ENCODE assay signal across 25 cellular contexts in the genomic region with DNA sequence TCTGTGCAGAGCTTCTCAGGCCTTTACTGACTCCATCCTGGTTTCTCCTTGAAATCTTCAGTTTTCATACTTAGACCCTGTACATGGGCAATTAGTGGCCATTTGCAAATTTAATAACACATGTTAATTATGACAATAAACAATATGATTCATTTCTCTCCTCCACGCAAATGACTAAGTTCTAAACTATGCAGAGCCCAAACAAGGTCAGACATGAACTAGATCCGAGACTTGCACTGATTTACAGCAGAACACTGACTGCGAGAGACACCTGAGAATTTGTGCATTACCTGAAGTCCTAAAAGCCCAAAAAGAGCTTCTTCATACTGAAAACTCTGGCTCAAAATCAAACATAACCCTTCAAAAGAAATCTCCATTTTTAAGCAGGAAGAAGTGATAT.
DNase-seq lines count a peak whose midpoint lies in the region; ATAC-seq, FAIRE-seq and TF ChIP-seq lines count a peak whose summit lies in the region.
"Had no signal": no experiment of that assay in that cellular context is flagged by ENCODE, and none has a peak within 500 bp of the region (broad histone marks: within the 10 kb centered on the region; RNA-seq: fewer than 3 reads in every experiment).

No MANE protein-coding gene starts in this region.

- H3K4me3 ChIP-seq in endothelial cell of umbilical vein (replicated peaks in 1 of 3; ENCODE audit: insufficient read depth in 1 of 3, low read depth in 1 of 3, low read length in 3 of 3) (no peak overlapping the region), neural progenitor cell (no peak overlapping the region), vagina (no peak overlapping the region)
- H3K4me3 ChIP-seq: BLaER1 treated with 17β-estradiol and CSF1 and Interleukin-3, amounts not matched to agents 10 nM and 100 nM; left lung; right atrium auricular region; spleen; testis had no signal

- H2AFZ ChIP-seq in endothelial cell of umbilical vein (ENCODE audit: low read depth, low read length) (peak overlapping the region; percentile 4), neural progenitor cell (replicated peaks) (no peak overlapping the region)
- H2AFZ ChIP-seq: parathyroid adenoma had no signal

- H3K4me2 ChIP-seq in endothelial cell of umbilical vein (ENCODE audit: insufficient read depth, low read length) (peak overlapping the region; percentile 21), neural progenitor cell (peak overlapping the region; percentile 40)
- H3K4me2 ChIP-seq: BLaER1 treated with 17β-estradiol and CSF1 and Interleukin-3, amounts not matched to agents 10 nM and 100 nM had no signal

- DNase-seq in ELR (ENCODE audit: low read depth) (peak; percentile 57), RWPE1 (ENCODE audit: low spot score) (peak; percentile 41), endothelial cell of umbilical vein (ENCODE audit: low read depth, low spot score) (peak; percentile 17), neural progenitor cell (ENCODE audit: low spot score) (no peak), vagina (ENCODE audit: extremely low spot score in 2 of 2) (no peak)
- DNase-seq: activated CD4-positive, alpha-beta T cell treated with anti-CD3 and anti-CD28 coated beads, Interleukin-2, amount 10 ng/mL, durations not matched to agents 24 days and 14 days; activated gamma-delta T cell treated with Interleukin-2 at 50 U/mL for 16 hours; activated T-cell treated with anti-CD3 and anti-CD28 coated beads, Interleukin-2, amount 50 U/mL, for 24 hours; left lung; NCI-H1048; NCI-H1694; NCI-H446; NCI-H774; spleen; stimulated activated CD4-positive, alpha-beta T cell treated with anti-CD3 and anti-CD28 coated beads, Interleukin-2, amount 100 ng/mL, for 24 hours; stimulated activated CD8-positive, alpha-beta memory T cell treated with anti-CD3 and anti-CD28 coated beads, Interleukin-4, amount 100 ng/mL, for 48 hours; testis had no signal

- H3K4me1 ChIP-seq in endothelial cell of umbilical vein (ENCODE audit: control insufficient read depth, extremely low read depth, insufficient read depth, low read length) (peaks cover 41% of the 10 kb centered on the region), neural progenitor cell (peaks cover 48% of the 10 kb centered on the region), vagina (peaks cover 11% of the 10 kb centered on the region)
- H3K4me1 ChIP-seq: left lung, parathyroid adenoma, right atrium auricular region, spleen, testis had no signal

- H3K9me3 ChIP-seq in endothelial cell of umbilical vein (replicated peaks; ENCODE audit: control insufficient read depth, insufficient read depth, low read length) (no peaks in the 10 kb centered on the region), neural progenitor cell (ENCODE audit: low read depth) (no peaks in the 10 kb centered on the region), vagina (no peaks in the 10 kb centered on the region)
- H3K9me3 ChIP-seq: left lung, right atrium auricular region, spleen, testis had no signal

- H3K9me1 ChIP-seq in endothelial cell of umbilical vein (replicated peaks; ENCODE audit: control insufficient read depth, extremely low read depth, insufficient read depth, low read length): no peaks in the 10 kb centered on the region

- no peaks in the 10 kb centered on the region for H3K36me3 ChIP-seq in endothelial cell of umbilical vein (ENCODE audit: control insufficient read depth in 2 of 2, extremely low read depth in 1 of 2, insufficient read depth in 2 of 2, low read length in 2 of 2)
- H3K36me3 ChIP-seq in neural progenitor cell: no peaks in the 10 kb centered on the region
- no peaks in the 10 kb centered on the region for H3K36me3 ChIP-seq in vagina
- H3K36me3 ChIP-seq: BLaER1 treated with 17β-estradiol and CSF1 and Interleukin-3, amounts not matched to agents 10 nM and 100 nM; left lung; right atrium auricular region; spleen had no signal

- ATAC-seq in GM21528 (IDR thresholded peaks at IDR 0.05; ENCODE audit: low FRiP score, unreplicated experiment) (no peak), HG03025 (IDR thresholded peaks at IDR 0.05; ENCODE audit: low FRiP score, unreplicated experiment) (no peak)
- ATAC-seq: left lung, WTC11 had no signal

- H3F3A ChIP-seq in neural progenitor cell (ENCODE audit: low read depth): no peaks in the 10 kb centered on the region

- CTCF ChIA-PET in RWPE1 (lab: Yijun Ruan, JAX): interaction anchor here (0.6 to 1.2 kb wide), 2 partner anchors 190 to 750 kb away, joined by 3 to 4 read pairs; no protein-coding TSS in a partner anchor
- CTCF ChIA-PET in endothelial cell of umbilical vein (lab: Charles Lee): no interaction called here

- peaks cover 7% of the 10 kb centered on the region for H3K9me3 Mint-ChIP-seq in neural progenitor cell
- H3K9me3 Mint-ChIP-seq: activated CD4-positive, alpha-beta T cell treated with anti-CD3 and anti-CD28 coated beads, Interleukin-2, amount 10 ng/mL, durations not matched to agents 24 days and 14 days; activated T-cell treated with anti-CD3 and anti-CD28 coated beads, Interleukin-2, amount 50 U/mL, for 24 hours; neural crest cell; stimulated activated naive CD8-positive, alpha-beta T cell treated with anti-CD3 and anti-CD28 coated beads, Interleukin-15, Interleukin-2, amounts not matched to agents 100 ng/mL and 50 ng/mL, for 24 hours; WTC11 had no signal

- no peaks in the 10 kb centered on the region for H3K79me2 ChIP-seq in endothelial cell of umbilical vein (ENCODE audit: control insufficient read depth, insufficient read depth, low read length)
- no peaks in the 10 kb centered on the region for H3K79me2 ChIP-seq in neural progenitor cell (ENCODE audit: low read depth)
- H3K79me2 ChIP-seq: parathyroid adenoma had no signal

- intact Hi-C loops in endothelial cell of umbilical vein (cut with micrococcal nuclease) (no loop called here), vagina (cut with DNase I) (no loop called here)

- dilution Hi-C loops in endothelial cell of umbilical vein (cut with MboI; ENCODE audit: extremely low pct_ligation_motif_present, low sequenced_read_pairs): no loop called here

- H3K36me3 Mint-ChIP-seq in neural progenitor cell: peaks cover 3% of the 10 kb centered on the region
- H3K36me3 Mint-ChIP-seq: WTC11 had no signal

- H3K27ac ChIP-seq in RWPE1 (no peak overlapping the region; the same call in 1 of the 2 replicates), endothelial cell of umbilical vein (ENCODE audit: insufficient read depth, low read depth, low read length) (peak overlapping the region; percentile 37), neural progenitor cell (no peak overlapping the region), vagina (no peak overlapping the region)
- H3K27ac ChIP-seq: BLaER1 treated with 17β-estradiol and CSF1 and Interleukin-3, amounts not matched to agents 10 nM and 100 nM; left lung; parathyroid adenoma; right atrium auricular region; spleen; testis had no signal

- H3K27me3 ChIP-seq in endothelial cell of umbilical vein (ENCODE audit: control insufficient read depth in 2 of 2, insufficient read depth in 2 of 2, low read length in 2 of 2) (no peaks in the 10 kb centered on the region), neural progenitor cell (no peaks in the 10 kb centered on the region), vagina (no peaks in the 10 kb centered on the region)
- H3K27me3 ChIP-seq: BLaER1 treated with 17β-estradiol and CSF1 and Interleukin-3, amounts not matched to agents 10 nM and 100 nM; left lung; right atrium auricular region; testis had no signal

- TF ChIP-seq POLR2A in endothelial cell of umbilical vein (IDR thresholded peaks at IDR 0.05; ENCODE audit: low read depth, low read length) (no peak), vagina (IDR thresholded peaks at IDR 0.05) (no peak)

- no peak for FAIRE-seq in endothelial cell of umbilical vein (lab: Jason Lieb, UNC)

- H3K4me1 Mint-ChIP-seq in neural progenitor cell: peaks cover 60% of the 10 kb centered on the region
- H3K4me1 Mint-ChIP-seq: activated CD4-positive, alpha-beta T cell treated with anti-CD3 and anti-CD28 coated beads, Interleukin-2, amount 10 ng/mL, durations not matched to agents 24 days and 14 days had no signal

- H4K20me1 ChIP-seq in endothelial cell of umbilical vein (replicated peaks; ENCODE audit: control insufficient read depth, extremely low read depth, insufficient read depth, low read length) (no peaks in the 10 kb centered on the region), neural progenitor cell (ENCODE audit: low read depth) (no peaks in the 10 kb centered on the region)
- H4K20me1 ChIP-seq: BLaER1 treated with 17β-estradiol and CSF1 and Interleukin-3, amounts not matched to agents 10 nM and 100 nM had no signal

- POLR2A ChIA-PET in RWPE1 (lab: Yijun Ruan, JAX; ENCODE audit: low non-redundant PET): no interaction called here
- POLR2A ChIA-PET in endothelial cell of umbilical vein (lab: Charles Lee): no interaction called here

- peaks cover 9% of the 10 kb centered on the region for H3K27me3 Mint-ChIP-seq in neural progenitor cell (ENCODE audit: insufficient read depth, low read depth)
- H3K27me3 Mint-ChIP-seq: activated CD4-positive, alpha-beta T cell treated with anti-CD3 and anti-CD28 coated beads, Interleukin-2, amount 10 ng/mL, durations not matched to agents 24 days and 14 days had no signal

- BruUV-seq in endothelial cell of umbilical vein (replicated peaks; lab: Mats Ljungman, UMichigan): no TSS peak

- H3K27ac Mint-ChIP-seq in neural progenitor cell: no peak overlapping the region
- H3K27ac Mint-ChIP-seq: activated CD4-positive, alpha-beta T cell treated with anti-CD3 and anti-CD28 coated beads, Interleukin-2, amount 10 ng/mL, durations not matched to agents 24 days and 14 days; activated T-cell treated with anti-CD3 and anti-CD28 coated beads, Interleukin-2, amount 50 U/mL, for 24 hours; stimulated activated naive CD8-positive, alpha-beta T cell treated with anti-CD3 and anti-CD28 coated beads, Interleukin-15, Interleukin-2, amounts not matched to agents 100 ng/mL and 50 ng/mL, for 24 hours; WTC11 had no signal

- H3K9ac ChIP-seq in endothelial cell of umbilical vein (replicated peaks; ENCODE audit: extremely low read depth, insufficient read depth, low read length) (no peak overlapping the region), neural progenitor cell (no peak overlapping the region)
- H3K9ac ChIP-seq: BLaER1 treated with 17β-estradiol and CSF1 and Interleukin-3, amounts not matched to agents 10 nM and 100 nM; parathyroid adenoma had no signal

- no peak for TF ChIP-seq CTCF in RWPE1 (conservative IDR thresholded peaks at IDR 0.05; ENCODE audit: low read depth)
- no peak for TF ChIP-seq CTCF in endothelial cell of umbilical vein (IDR thresholded peaks at IDR 0.05; ENCODE audit: extremely low read depth in 1 of 2, insufficient read depth in 1 of 2, low read depth in 1 of 2, low read length in 2 of 2)
- no peak for TF ChIP-seq CTCF in neural progenitor cell (IDR thresholded peaks at IDR 0.05)
- no peak for TF ChIP-seq CTCF in vagina (IDR thresholded peaks at IDR 0.05)

- no peak overlapping the region for H3K4me3 Mint-ChIP-seq in neural progenitor cell
- H3K4me3 Mint-ChIP-seq: activated CD4-positive, alpha-beta T cell treated with anti-CD3 and anti-CD28 coated beads, Interleukin-2, amount 10 ng/mL, durations not matched to agents 24 days and 14 days; activated T-cell treated with anti-CD3 and anti-CD28 coated beads, Interleukin-2, amount 50 U/mL, for 24 hours; neural crest cell; stimulated activated naive CD8-positive, alpha-beta T cell treated with anti-CD3 and anti-CD28 coated beads, Interleukin-15, Interleukin-2, amounts not matched to agents 100 ng/mL and 50 ng/mL, for 24 hours; WTC11 had no signal

TF ChIP-seq in endothelial cell of umbilical vein, 7 proteins besides CTCF, POLR2A, EP300 and RAD21 (continues in another document):
- TF ChIP-seq GATA2 (IDR thresholded peaks at IDR 0.05; ENCODE audit: insufficient read depth, insufficient read length, low read depth, low read length): no peak

Comparison
In these comparisons a context has a peak if more than half of its experiments do, and no peak if none do; other contexts are left out.
1. DNase-seq: peak in ELR (single experiment), RWPE1 (single experiment) and endothelial cell of umbilical vein (single experiment); none in neural progenitor cell (single experiment) and vagina (0 of 2).